In the genomic region with DNA sequence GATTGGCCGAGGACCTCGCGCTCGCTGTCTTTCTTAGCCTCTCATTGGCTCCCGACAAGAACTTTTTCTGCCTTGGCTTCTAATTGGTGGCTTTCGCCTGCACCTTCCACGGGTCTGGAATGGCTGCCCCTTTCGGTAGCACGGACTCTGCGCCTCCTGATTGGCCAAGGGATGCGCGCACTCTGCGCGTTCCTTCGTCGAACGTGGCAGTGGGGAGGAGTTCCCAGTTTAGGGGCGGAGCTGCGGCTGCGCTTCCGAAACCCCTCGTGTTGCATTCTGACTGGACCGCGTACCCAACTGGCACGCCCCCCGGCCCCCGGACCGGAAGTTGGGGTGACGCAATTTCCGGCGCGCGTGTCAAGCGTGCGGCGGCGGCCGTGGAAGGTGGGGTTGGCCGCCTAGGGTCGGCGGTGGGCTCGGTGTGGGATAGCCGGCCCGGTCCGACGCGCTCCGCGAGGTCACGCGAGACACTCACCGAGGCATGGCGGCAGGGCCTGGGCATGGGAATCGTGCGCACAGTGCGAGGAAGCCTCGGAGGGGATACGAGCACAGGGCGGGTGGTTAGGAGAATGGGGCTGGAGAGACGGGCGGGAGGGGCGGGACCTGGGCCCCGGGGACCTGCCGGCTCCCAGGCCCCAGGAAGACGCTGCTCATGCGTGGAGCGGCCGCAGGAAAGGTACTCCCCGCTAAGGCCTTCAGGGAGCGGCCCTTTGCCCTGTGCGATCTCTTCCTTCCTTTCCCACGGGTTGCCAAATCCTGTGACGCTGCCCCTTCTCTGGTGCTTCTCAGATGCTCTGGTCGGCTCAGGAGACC, we compare ENCODE assay signal across 8 cellular contexts. TPM values are rescaled to one million over a fixed set of nuclear protein-coding genes. Genes with fewer than 3 reads are reported as not detected.
DNase-seq lines count a peak whose midpoint lies in the region; ATAC-seq and TF ChIP-seq lines count a peak whose summit lies in the region.

No MANE protein-coding gene starts in this region.

- H3K27me3 Mint-ChIP-seq in activated T-helper 17 cell treated with anti-CD3 and anti-CD28 coated beads, Interleukin-2, amount 50 U/mL, for 72 hours: no peaks in the 10 kb centered on the region
- H3K27me3 Mint-ChIP-seq in naive B cell: no peaks in the 10 kb centered on the region

- no peaks in the 10 kb centered on the region for H3K9me3 ChIP-seq in fibroblast of lung (ENCODE audit: control insufficient read depth, insufficient read depth, low read depth, low read length)

- peaks cover 95% of the 10 kb centered on the region for H3K36me3 Mint-ChIP-seq in activated T-helper 17 cell treated with anti-CD3 and anti-CD28 coated beads, Interleukin-2, amount 50 U/mL, for 72 hours (ENCODE audit: low read depth)
- peaks cover 0 to 7% of the 10 kb centered on the region in 2 donors for H3K36me3 Mint-ChIP-seq in naive B cell
- H3K36me3 Mint-ChIP-seq in stimulated activated effector memory CD8-positive, alpha-beta T cell treated with anti-CD3 and anti-CD28 coated beads, Interleukin-12 subunit alpha, Interleukin-12 subunit beta, amount 100 ng/mL, for 72 hours: peaks cover 94% of the 10 kb centered on the region

- H3K4me2 ChIP-seq in fibroblast of lung (ENCODE audit: extremely low read depth, insufficient read depth, low read length): peak overlapping the region; percentile 64

- H4K20me1 ChIP-seq in fibroblast of lung (ENCODE audit: control insufficient read depth, extremely low read depth, insufficient read depth, low read length): no peaks in the 10 kb centered on the region

- H2AFZ ChIP-seq in fibroblast of lung (ENCODE audit: low read length): no peak overlapping the region

- H3K27ac Mint-ChIP-seq in activated T-helper 17 cell treated with anti-CD3 and anti-CD28 coated beads, Interleukin-2, amount 50 U/mL, for 72 hours: peak overlapping the region; percentile 99
- peak overlapping the region; percentile 97 to 99 (median 98) for H3K27ac Mint-ChIP-seq in naive B cell
- peak overlapping the region; percentile 98 for H3K27ac Mint-ChIP-seq in stimulated activated effector memory CD8-positive, alpha-beta T cell treated with anti-CD3 and anti-CD28 coated beads, Interleukin-12 subunit alpha, Interleukin-12 subunit beta, amount 100 ng/mL, for 72 hours

- peak overlapping the region; percentile 92 for H3K4me3 Mint-ChIP-seq in activated T-helper 17 cell treated with anti-CD3 and anti-CD28 coated beads, Interleukin-2, amount 50 U/mL, for 72 hours
- peak overlapping the region; percentile 86 to 94 (median 91) for H3K4me3 Mint-ChIP-seq in naive B cell
- peak overlapping the region; percentile 87 for H3K4me3 Mint-ChIP-seq in stimulated activated effector memory CD8-positive, alpha-beta T cell treated with anti-CD3 and anti-CD28 coated beads, Interleukin-12 subunit alpha, Interleukin-12 subunit beta, amount 100 ng/mL, for 72 hours

- peak in 1 of 2 donors; percentile 35 for TF ChIP-seq CTCF in fibroblast of lung (conservative IDR thresholded peaks at IDR 0.05 in 1 of 2, IDR thresholded peaks at IDR 0.05 in 1 of 2; ENCODE audit: low read depth in 1 of 2, low read length in 2 of 2)

- H3K27ac ChIP-seq in fibroblast of lung (ENCODE audit: insufficient read depth, low read length): peak overlapping the region; percentile 79

- H3K4me1 ChIP-seq in fibroblast of lung (ENCODE audit: control insufficient read depth, extremely low read depth, insufficient read depth, low read length): peaks cover 21% of the 10 kb centered on the region

- DNase-seq in EH (ENCODE audit: low read depth) (peak; percentile 100), GOT3 (lab: John Stamatoyannopoulos, UW) (peak; percentile 97), LHCN-M2 (ENCODE audit: low read depth) (peak; percentile 100), RPMI7951 (ENCODE audit: low read depth) (peak; percentile 100), fibroblast of lung (ENCODE audit: low read depth in 2 of 2) (peak; percentile 100), naive B cell (peak; percentile 99)
- DNase-seq in stimulated activated effector memory CD8-positive, alpha-beta T cell treated with anti-CD3 and anti-CD28 coated beads, Interleukin-12 subunit alpha, Interleukin-12 subunit beta, amount 100 ng/mL, for 72 hours (ENCODE audit: low spot score in 2 of 2): peak; percentile 99 to 100

- H3K9me3 Mint-ChIP-seq in activated T-helper 17 cell treated with anti-CD3 and anti-CD28 coated beads, Interleukin-2, amount 50 U/mL, for 72 hours: no peaks in the 10 kb centered on the region
- no peaks in the 10 kb centered on the region for H3K9me3 Mint-ChIP-seq in naive B cell
- H3K9me3 Mint-ChIP-seq in stimulated activated effector memory CD8-positive, alpha-beta T cell treated with anti-CD3 and anti-CD28 coated beads, Interleukin-12 subunit alpha, Interleukin-12 subunit beta, amount 100 ng/mL, for 72 hours: no peaks in the 10 kb centered on the region

- peaks cover 35% of the 10 kb centered on the region for H3K36me3 ChIP-seq in fibroblast of lung (ENCODE audit: control insufficient read depth, insufficient read depth, low read length)

- no peaks in the 10 kb centered on the region for H3K27me3 ChIP-seq in fibroblast of lung (ENCODE audit: control insufficient read depth, insufficient read depth, low read length)

- peak overlapping the region; percentile 33 to 74 (median 64) for H3K4me3 ChIP-seq in fibroblast of lung (replicated peaks in 1 of 4; ENCODE audit: control extremely low read depth in 1 of 4, insufficient read depth in 1 of 4, low read depth in 3 of 4, low read length in 4 of 4)

- peaks cover 67% of the 10 kb centered on the region for H3K79me2 ChIP-seq in fibroblast of lung (ENCODE audit: control insufficient read depth, insufficient read depth, low read length)

- H3K9ac ChIP-seq in fibroblast of lung (ENCODE audit: insufficient read depth, low read length): peak overlapping the region; percentile 94

- ATAC-seq in activated T-helper 17 cell treated with anti-CD3 and anti-CD28 coated beads, Interleukin-2, amount 50 U/mL, for 72 hours (replicated peaks): peak; percentile 87
- ATAC-seq in naive B cell (ENCODE audit: low read depth in 2 of 2): peak; percentile 76 to 79
- ATAC-seq in stimulated activated effector memory CD8-positive, alpha-beta T cell treated with anti-CD3 and anti-CD28 coated beads, Interleukin-12 subunit alpha, Interleukin-12 subunit beta, amount 100 ng/mL, for 72 hours: peak; percentile 89

- peaks cover 18% of the 10 kb centered on the region for H3K4me1 Mint-ChIP-seq in activated T-helper 17 cell treated with anti-CD3 and anti-CD28 coated beads, Interleukin-2, amount 50 U/mL, for 72 hours
- peaks cover 20 to 48% (median 34%) of the 10 kb centered on the region in 3 donors for H3K4me1 Mint-ChIP-seq in naive B cell
- H3K4me1 Mint-ChIP-seq in stimulated activated effector memory CD8-positive, alpha-beta T cell treated with anti-CD3 and anti-CD28 coated beads, Interleukin-12 subunit alpha, Interleukin-12 subunit beta, amount 100 ng/mL, for 72 hours: peaks cover 57% of the 10 kb centered on the region

RNA-seq across cellular contexts. Expression of a gene that starts 0.6 kb away (rescaled TPM):
- total RNA-seq in LHCN-M2 (2014; rRNA removed) (1,598 and 3,461 TPM in 2 replicates), fibroblast of lung (633 and 1,034 TPM in 2 replicates)
- 837 TPM for polyA plus RNA-seq in LHCN-M2 (2012)
- total RNA-seq in RPMI7951 (2014; rRNA removed; shearing (Covaris generic)): 666 and 757 TPM in 2 replicates
- 100 to 1,000 TPM; 506 to 602 TPM for total RNA-seq in activated T-helper 17 cell treated with anti-CD3 and anti-CD28 coated beads, Interleukin-2, amount 50 U/mL, for 72 hours
- polyA plus RNA-seq in fibroblast of lung (106 and 109 TPM in 2 replicates), naive B cell (ENCODE audit: low read depth in 6 of 6) (100 to 1,000 TPM; 139 to 192 (median 158) TPM)
- polyA plus RNA-seq in fibroblast of lung (2012): 919 and 1,078 TPM in 2 replicates
- polyA minus RNA-seq in fibroblast of lung (ENCODE audit: low replicate concordance): 298 and 690 TPM in 2 replicates

RNA-seq across cellular contexts. Expression of a gene that starts 10.2 kb away (rescaled TPM):
- total RNA-seq in LHCN-M2 (2014; rRNA removed): 303 and 305 TPM in 2 replicates
- 983 TPM for polyA plus RNA-seq in LHCN-M2 (2012)
- total RNA-seq in RPMI7951 (2014; rRNA removed; shearing (Covaris generic)): 137 and 170 TPM in 2 replicates
- 100 to 1,000 TPM; 384 to 814 TPM for total RNA-seq in activated T-helper 17 cell treated with anti-CD3 and anti-CD28 coated beads, Interleukin-2, amount 50 U/mL, for 72 hours
- 61.6 and 95.0 TPM in 2 replicates for total RNA-seq in fibroblast of lung
- polyA plus RNA-seq in fibroblast of lung: 164 and 254 TPM in 2 replicates
- 723 and 976 TPM in 2 replicates for polyA plus RNA-seq in fibroblast of lung (2012)
- polyA minus RNA-seq in fibroblast of lung (ENCODE audit: low replicate concordance): 99.0 and 121 TPM in 2 replicates
- 100 to 1,000 TPM in 1 of 6 donors, 10 to 100 TPM in 5; 42.9 to 116 (median 78.3) TPM for polyA plus RNA-seq in naive B cell (ENCODE audit: low read depth in 6 of 6)

RNA-seq across cellular contexts. Expression of a gene that starts 26.1 kb away (rescaled TPM):
- total RNA-seq in LHCN-M2 (2014; rRNA removed): 1.0 TPM in 1 of 2 replicates, not detected in the other
- polyA plus RNA-seq in LHCN-M2 (2012): 0.07 TPM
- not detected in 2 replicates for total RNA-seq in RPMI7951 (2014; rRNA removed; shearing (Covaris generic))
- total RNA-seq in activated T-helper 17 cell treated with anti-CD3 and anti-CD28 coated beads, Interleukin-2, amount 50 U/mL, for 72 hours: not detected
- under 0.01 TPM in 1 of 2 replicates, not detected in the other for total RNA-seq in fibroblast of lung
- polyA plus RNA-seq in fibroblast of lung: not detected in 2 replicates
- not detected in 2 replicates for polyA plus RNA-seq in fibroblast of lung (2012)
- polyA minus RNA-seq in fibroblast of lung (ENCODE audit: low replicate concordance): not detected in 2 replicates
- polyA plus RNA-seq in naive B cell (ENCODE audit: low read depth in 6 of 6): under 1 TPM in 2 of 6 donors, not detected in 4; 0.18 to 0.64 TPM

RNA-seq across cellular contexts. Expression of a gene that starts 27.9 kb away (rescaled TPM):
- total RNA-seq in LHCN-M2 (2014; rRNA removed) (106 TPM in 2 replicates), fibroblast of lung (108 and 118 TPM in 2 replicates)
- 141 TPM for polyA plus RNA-seq in LHCN-M2 (2012)
- total RNA-seq in RPMI7951 (2014; rRNA removed; shearing (Covaris generic)): 34.1 and 48.1 TPM in 2 replicates
- total RNA-seq in activated T-helper 17 cell treated with anti-CD3 and anti-CD28 coated beads, Interleukin-2, amount 50 U/mL, for 72 hours: 10 to 100 TPM; 45.7 to 94.4 TPM
- polyA plus RNA-seq in fibroblast of lung (37.5 and 37.6 TPM in 2 replicates), naive B cell (ENCODE audit: low read depth in 6 of 6) (100 to 1,000 TPM in 1 of 6 donors, 10 to 100 TPM in 5; 66.2 to 114 (median 77.4) TPM)
- polyA plus RNA-seq in fibroblast of lung (2012): 69.9 and 73.3 TPM in 2 replicates
- polyA minus RNA-seq in fibroblast of lung (ENCODE audit: low replicate concordance): 20.2 and 27.2 TPM in 2 replicates

RNA-seq across cellular contexts. Expression of a gene that starts 30.4 kb away (rescaled TPM):
- 184 and 190 TPM in 2 replicates for total RNA-seq in LHCN-M2 (2014; rRNA removed)
- 139 TPM for polyA plus RNA-seq in LHCN-M2 (2012)
- total RNA-seq in RPMI7951 (2014; rRNA removed; shearing (Covaris generic)): 159 and 274 TPM in 2 replicates
- total RNA-seq in activated T-helper 17 cell treated with anti-CD3 and anti-CD28 coated beads, Interleukin-2, amount 50 U/mL, for 72 hours: 100 to 1,000 TPM; 103 to 251 TPM
- 77.3 and 82.2 TPM in 2 replicates for total RNA-seq in fibroblast of lung
- 41.6 and 81.5 TPM in 2 replicates for polyA plus RNA-seq in fibroblast of lung
- 64.6 and 132 TPM in 2 replicates for polyA plus RNA-seq in fibroblast of lung (2012)
- 51.1 and 57.5 TPM in 2 replicates for polyA minus RNA-seq in fibroblast of lung (ENCODE audit: low replicate concordance)
- 10 to 100 TPM; 25.5 to 53.9 (median 41.7) TPM for polyA plus RNA-seq in naive B cell (ENCODE audit: low read depth in 6 of 6)

Comparison
In these comparisons a context has a peak if more than half of its experiments do, and no peak if none do; other contexts are left out.
1. Peak in every context shown above with its lines: DNase-seq, ATAC-seq, H3K4me3 ChIP-seq and H3K27ac ChIP-seq.